Comparison of ENCODE assay signal across 2 cellular contexts in genomic region chr19:45567609-45568008, GRCh38.
TF ChIP-seq lines count a peak whose summit lies in the region.

No MANE protein-coding gene starts in this region.

TF ChIP-seq in A549, 52 proteins besides CTCF, POLR2A, EP300 and RAD21:
- TF ChIP-seq MYC (IDR thresholded peaks at IDR 0.05; ENCODE audit: borderline replicate concordance, low read length) (no peak), PBX3 (IDR thresholded peaks at IDR 0.05) (no peak), HOXB5 (CRISPR knock-in tag; IDR thresholded peaks at IDR 0.05) (no peak), EHF (CRISPR knock-in tag; IDR thresholded peaks at IDR 0.05) (no peak), GATA3 (IDR thresholded peaks at IDR 0.05; ENCODE audit: borderline replicate concordance) (no peak), ZSCAN20 (CRISPR knock-in tag; IDR thresholded peaks at IDR 0.05) (no peak), TFCP2L1 (CRISPR knock-in tag; IDR thresholded peaks at IDR 0.05) (no peak)
- TF ChIP-seq, protein P1, sequence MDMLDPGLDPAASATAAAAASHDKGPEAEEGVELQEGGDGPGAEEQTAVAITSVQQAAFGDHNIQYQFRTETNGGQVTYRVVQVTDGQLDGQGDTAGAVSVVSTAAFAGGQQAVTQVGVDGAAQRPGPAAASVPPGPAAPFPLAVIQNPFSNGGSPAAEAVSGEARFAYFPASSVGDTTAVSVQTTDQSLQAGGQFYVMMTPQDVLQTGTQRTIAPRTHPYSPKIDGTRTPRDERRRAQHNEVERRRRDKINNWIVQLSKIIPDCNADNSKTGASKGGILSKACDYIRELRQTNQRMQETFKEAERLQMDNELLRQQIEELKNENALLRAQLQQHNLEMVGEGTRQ (IDR thresholded peaks at IDR 0.05): no peak

TF ChIP-seq in endothelial cell of umbilical vein, 7 proteins besides CTCF, POLR2A, EP300 and RAD21:
- TF ChIP-seq MYC (IDR thresholded peaks at IDR 0.05; ENCODE audit: low read depth, low read length) (no peak), GATA2 (IDR thresholded peaks at IDR 0.05; ENCODE audit: insufficient read depth, insufficient read length, low read depth, low read length) (no peak), POLR2AphosphoS5 (IDR thresholded peaks at IDR 0.05; ENCODE audit: insufficient read depth, low read depth, low read length) (no peak), FOS (IDR thresholded peaks at IDR 0.05; ENCODE audit: borderline replicate concordance, insufficient read depth, low read length) (no peak), MAX (IDR thresholded peaks at IDR 0.05; ENCODE audit: insufficient read depth, insufficient read length) (no peak), JUN (IDR thresholded peaks at IDR 0.05; ENCODE audit: borderline replicate concordance, insufficient read depth, insufficient read length, low read depth) (no peak), EZH2 (IDR thresholded peaks at IDR 0.05; ENCODE audit: borderline replicate concordance, low read depth, low read length, severe bottlenecking) (no peak)
